ENCODE assay signal across 1 cellular context in the genomic region with DNA sequence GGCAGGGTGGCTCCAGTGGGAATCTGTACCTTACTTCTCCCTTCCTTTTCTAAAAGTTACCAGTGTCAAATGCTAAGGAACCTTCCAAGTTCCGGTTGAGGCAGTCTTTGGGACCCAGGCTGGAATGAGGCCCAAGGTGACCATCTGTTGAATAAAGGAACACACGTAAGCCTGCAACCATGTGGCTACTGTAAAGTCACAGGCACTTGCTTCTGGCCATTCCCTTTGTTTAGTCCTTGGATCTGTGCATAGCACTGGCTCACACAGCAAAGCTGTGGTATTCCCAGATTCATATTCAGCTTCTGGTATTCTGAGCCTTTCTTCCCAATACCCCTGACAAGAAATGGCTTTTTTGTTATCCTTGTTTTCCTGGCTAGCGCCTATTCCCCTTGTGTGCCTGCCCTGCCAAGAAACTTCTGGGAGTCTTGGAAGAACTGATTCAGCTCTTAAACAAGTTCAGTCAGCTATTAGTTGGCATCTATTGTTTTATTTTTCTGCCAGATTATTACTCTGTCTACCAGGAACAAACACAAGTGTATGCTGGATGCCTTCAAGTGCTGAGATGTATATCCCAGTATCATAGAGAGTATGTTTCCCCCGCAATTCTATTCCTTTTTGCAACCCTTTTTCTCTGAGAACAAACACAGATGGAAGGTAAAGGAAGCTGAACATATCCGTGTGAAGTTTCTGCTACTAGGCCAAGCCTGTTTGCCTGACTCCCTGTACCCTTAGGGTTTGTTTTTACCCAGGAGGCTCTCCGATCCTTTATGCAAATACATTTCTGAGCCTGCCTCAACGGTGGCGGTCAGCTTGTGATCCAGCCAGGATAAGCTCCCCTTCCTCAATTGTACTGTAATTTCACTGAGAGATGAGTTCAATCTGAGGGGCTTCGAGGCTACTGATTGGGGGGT.
TF ChIP-seq lines count a peak whose summit lies in the region.

No MANE protein-coding gene starts in this region.

TF ChIP-seq in K562, 482 proteins besides CTCF, POLR2A, EP300 and RAD21 (continues in another document):
- TF ChIP-seq UBTF (IDR thresholded peaks at IDR 0.05; ENCODE audit: borderline replicate concordance in 1 of 2, low read depth in 2 of 2, low read length in 2 of 2), result no peak
- TF ChIP-seq HSF4 (CRISPR knock-in tag; IDR thresholded peaks at IDR 0.05; ENCODE audit: borderline replicate concordance), result no peak
- no peak for TF ChIP-seq ZNF561 (CRISPR knock-in tag; conservative IDR thresholded peaks at IDR 0.05)
- TF ChIP-seq, protein P1, sequence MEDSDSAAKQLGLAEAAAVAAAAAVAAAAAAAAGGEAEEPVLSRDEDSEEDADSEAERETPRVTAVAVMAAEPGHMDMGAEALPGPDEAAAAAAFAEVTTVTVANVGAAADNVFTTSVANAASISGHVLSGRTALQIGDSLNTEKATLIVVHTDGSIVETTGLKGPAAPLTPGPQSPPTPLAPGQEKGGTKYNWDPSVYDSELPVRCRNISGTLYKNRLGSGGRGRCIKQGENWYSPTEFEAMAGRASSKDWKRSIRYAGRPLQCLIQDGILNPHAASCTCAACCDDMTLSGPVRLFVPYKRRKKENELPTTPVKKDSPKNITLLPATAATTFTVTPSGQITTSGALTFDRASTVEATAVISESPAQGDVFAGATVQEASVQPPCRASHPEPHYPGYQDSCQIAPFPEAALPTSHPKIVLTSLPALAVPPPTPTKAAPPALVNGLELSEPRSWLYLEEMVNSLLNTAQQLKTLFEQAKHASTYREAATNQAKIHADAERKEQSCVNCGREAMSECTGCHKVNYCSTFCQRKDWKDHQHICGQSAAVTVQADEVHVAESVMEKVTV (CRISPR knock-in tag; IDR thresholded peaks at IDR 0.05), result no peak
- TF ChIP-seq, protein P2, sequence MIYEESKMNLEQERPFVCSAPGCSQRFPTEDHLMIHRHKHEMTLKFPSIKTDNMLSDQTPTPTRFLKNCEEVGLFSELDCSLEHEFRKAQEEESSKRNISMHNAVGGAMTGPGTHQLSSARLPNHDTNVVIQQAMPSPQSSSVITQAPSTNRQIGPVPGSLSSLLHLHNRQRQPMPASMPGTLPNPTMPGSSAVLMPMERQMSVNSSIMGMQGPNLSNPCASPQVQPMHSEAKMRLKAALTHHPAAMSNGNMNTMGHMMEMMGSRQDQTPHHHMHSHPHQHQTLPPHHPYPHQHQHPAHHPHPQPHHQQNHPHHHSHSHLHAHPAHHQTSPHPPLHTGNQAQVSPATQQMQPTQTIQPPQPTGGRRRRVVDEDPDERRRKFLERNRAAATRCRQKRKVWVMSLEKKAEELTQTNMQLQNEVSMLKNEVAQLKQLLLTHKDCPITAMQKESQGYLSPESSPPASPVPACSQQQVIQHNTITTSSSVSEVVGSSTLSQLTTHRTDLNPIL (CRISPR knock-in tag; IDR thresholded peaks at IDR 0.05), result no peak
- no peak for TF ChIP-seq HNRNPLL (IDR thresholded peaks at IDR 0.05; ENCODE audit: low read depth, low read length, poor library complexity, severe bottlenecking)
- no peak for TF ChIP-seq ZBTB7A (IDR thresholded peaks at IDR 0.05; ENCODE audit: borderline replicate concordance, control insufficient read depth, low read depth, low read length)
- TF ChIP-seq ZNF354B (CRISPR knock-in tag; IDR thresholded peaks at IDR 0.05), result no peak
- TF ChIP-seq JUND (IDR thresholded peaks at IDR 0.05; ENCODE audit: borderline replicate concordance, low read depth, low read length), result no peak
- no peak for TF ChIP-seq JUND (tag; IDR thresholded peaks at IDR 0.05; ENCODE audit: borderline replicate concordance, low read depth, low read length)
- no peak for TF ChIP-seq KLF10 (CRISPR knock-in tag; IDR thresholded peaks at IDR 0.05)
- TF ChIP-seq DACH1 (IDR thresholded peaks at IDR 0.05; ENCODE audit: partially characterized antibody), result no peak
- no peak for TF ChIP-seq LARP7 (IDR thresholded peaks at IDR 0.05)
- no peak for TF ChIP-seq NEUROD1 (IDR thresholded peaks at IDR 0.05; ENCODE audit: borderline replicate concordance, low read depth, low read length, partially characterized antibody)
- no peak for TF ChIP-seq ATF2 (CRISPR knock-in tag; IDR thresholded peaks at IDR 0.05)
- no peak for TF ChIP-seq SOX6 (IDR thresholded peaks at IDR 0.05)
- no peak for TF ChIP-seq FOS (IDR thresholded peaks at IDR 0.05; ENCODE audit: extremely low read depth, insufficient read length)
- TF ChIP-seq CHD4 (IDR thresholded peaks at IDR 0.05; ENCODE audit: insufficient read depth, insufficient replicate concordance, low read depth, low read length, poor library complexity, severe bottlenecking), result no peak
- TF ChIP-seq, protein P3, sequence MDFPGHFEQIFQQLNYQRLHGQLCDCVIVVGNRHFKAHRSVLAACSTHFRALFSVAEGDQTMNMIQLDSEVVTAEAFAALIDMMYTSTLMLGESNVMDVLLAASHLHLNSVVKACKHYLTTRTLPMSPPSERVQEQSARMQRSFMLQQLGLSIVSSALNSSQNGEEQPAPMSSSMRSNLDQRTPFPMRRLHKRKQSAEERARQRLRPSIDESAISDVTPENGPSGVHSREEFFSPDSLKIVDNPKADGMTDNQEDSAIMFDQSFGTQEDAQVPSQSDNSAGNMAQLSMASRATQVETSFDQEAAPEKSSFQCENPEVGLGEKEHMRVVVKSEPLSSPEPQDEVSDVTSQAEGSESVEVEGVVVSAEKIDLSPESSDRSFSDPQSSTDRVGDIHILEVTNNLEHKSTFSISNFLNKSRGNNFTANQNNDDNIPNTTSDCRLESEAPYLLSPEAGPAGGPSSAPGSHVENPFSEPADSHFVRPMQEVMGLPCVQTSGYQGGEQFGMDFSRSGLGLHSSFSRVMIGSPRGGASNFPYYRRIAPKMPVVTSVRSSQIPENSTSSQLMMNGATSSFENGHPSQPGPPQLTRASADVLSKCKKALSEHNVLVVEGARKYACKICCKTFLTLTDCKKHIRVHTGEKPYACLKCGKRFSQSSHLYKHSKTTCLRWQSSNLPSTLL (IDR thresholded peaks at IDR 0.05), result no peak
- 0 out of 2 replicates have a peak, but pooled peaks have one; percentile 22 for TF ChIP-seq THRB (CRISPR knock-in tag; conservative IDR thresholded peaks at IDR 0.05)
- TF ChIP-seq KLF6 (CRISPR knock-in tag; IDR thresholded peaks at IDR 0.05; ENCODE audit: borderline replicate concordance), result no peak
- TF ChIP-seq ID3 (CRISPR knock-in tag; IDR thresholded peaks at IDR 0.05), result no peak
- no peak for TF ChIP-seq ID3 (tag; IDR thresholded peaks at IDR 0.05)
- no peak for TF ChIP-seq ZNF444 (CRISPR knock-in tag; IDR thresholded peaks at IDR 0.05)
- TF ChIP-seq CBFA2T2 (conservative IDR thresholded peaks at IDR 0.05), result no peak
- TF ChIP-seq SREBF1 (IDR thresholded peaks at IDR 0.05; ENCODE audit: borderline replicate concordance, low read depth, low read length), result no peak
- no peak for TF ChIP-seq ZNF23 (CRISPR knock-in tag; IDR thresholded peaks at IDR 0.05)
- TF ChIP-seq HMG20B (CRISPR knock-in tag; IDR thresholded peaks at IDR 0.05), result no peak
- TF ChIP-seq USF2 (CRISPR knock-in tag; IDR thresholded peaks at IDR 0.05), result no peak
- TF ChIP-seq PTBP1 (IDR thresholded peaks at IDR 0.05; ENCODE audit: low read depth, low read length), result no peak
- no peak for TF ChIP-seq SIN3B (IDR thresholded peaks at IDR 0.05; ENCODE audit: low read depth)
- no peak for TF ChIP-seq JUN (IDR thresholded peaks at IDR 0.05; ENCODE audit: borderline replicate concordance, low read depth, low read length)
- no peak for TF ChIP-seq JUN (CRISPR knock-in tag; IDR thresholded peaks at IDR 0.05; ENCODE audit: borderline replicate concordance)
- peak; percentile 97 for TF ChIP-seq ZC3H8 (IDR thresholded peaks at IDR 0.05)
- TF ChIP-seq ZNF24 (IDR thresholded peaks at IDR 0.05), result no peak
- no peak for TF ChIP-seq SMC3 (conservative IDR thresholded peaks at IDR 0.05; ENCODE audit: insufficient read depth, low read depth, low read length)
- no peak for TF ChIP-seq ZNF445 (CRISPR knock-in tag; IDR thresholded peaks at IDR 0.05; ENCODE audit: low read depth)
- TF ChIP-seq MTA1 (IDR thresholded peaks at IDR 0.05; ENCODE audit: borderline replicate concordance), result no peak
- no peak for TF ChIP-seq SMAD3 (CRISPR knock-in tag; conservative IDR thresholded peaks at IDR 0.05)
- TF ChIP-seq CAMTA2 (CRISPR knock-in tag; conservative IDR thresholded peaks at IDR 0.05), result no peak
- TF ChIP-seq CHD2 (IDR thresholded peaks at IDR 0.05; ENCODE audit: low read depth, low read length), result no peak
- no peak for TF ChIP-seq KDM4B (IDR thresholded peaks at IDR 0.05; ENCODE audit: borderline replicate concordance in 2 of 2, low read depth in 1 of 2)
- no peak for TF ChIP-seq NR1H2 (CRISPR knock-in tag; IDR thresholded peaks at IDR 0.05)
- TF ChIP-seq SLC30A9 (CRISPR knock-in tag; IDR thresholded peaks at IDR 0.05), result no peak
